In the genomic region with DNA sequence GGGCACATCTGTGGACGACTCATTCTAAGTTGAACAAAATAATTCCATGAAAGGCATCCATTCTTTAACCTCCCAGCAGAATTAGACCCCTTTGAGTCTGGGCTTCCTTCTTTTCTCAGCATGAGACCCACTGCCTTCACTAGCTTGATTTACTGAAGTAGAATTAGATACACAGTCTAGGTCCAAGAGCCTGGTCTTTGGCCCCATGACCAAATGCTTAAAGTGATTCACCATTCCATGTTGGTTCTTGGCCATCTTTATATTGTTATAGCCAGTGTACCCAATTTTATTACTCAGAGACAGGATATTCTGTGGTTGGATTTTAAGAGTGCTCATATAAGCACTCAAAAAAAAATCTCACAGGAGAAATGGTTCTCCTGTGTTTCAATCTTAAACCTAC, we compare ENCODE assay signal across 19 cellular contexts.
"Had no signal": no experiment of that assay in that cellular context is flagged by ENCODE, and none has a peak within 500 bp of the region (broad histone marks: within the 10 kb centered on the region; RNA-seq: fewer than 3 reads in every experiment).

No MANE protein-coding gene starts in this region.

- H3K4me3 ChIP-seq: ascending aorta, dorsolateral prefrontal cortex, gastrocnemius medialis, stomach, testis had no signal

- H3K4me1 ChIP-seq: ascending aorta, gastrocnemius medialis, parathyroid adenoma, stomach, testis had no signal

- H3K9ac ChIP-seq: parathyroid adenoma had no signal

- H3K27ac ChIP-seq: ascending aorta, dorsolateral prefrontal cortex, gastrocnemius medialis, neutrophil, parathyroid adenoma, stomach, testis, WERI-Rb-1 had no signal

- H3K36me3 ChIP-seq: ascending aorta, gastrocnemius medialis, neutrophil, stomach, WERI-Rb-1 had no signal

- ATAC-seq: activated T-cell treated with anti-CD3 and anti-CD28 coated beads, Interleukin-2, amount 50 U/mL, for 72 hours; gastrocnemius medialis; natural killer cell treated with Interleukin-12 subunit alpha and Interleukin-12 subunit beta and Interleukin-15 and Interleukin-18, amount 100 ng/mL, for 72 hours; sciatic nerve; stimulated activated effector memory CD8-positive, alpha-beta T cell treated with anti-CD3 and anti-CD28 coated beads, Interleukin-12 subunit alpha, Interleukin-12 subunit beta, amount 100 ng/mL, for 72 hours had no signal

- H3K79me2 ChIP-seq: parathyroid adenoma had no signal

- H3K9me3 ChIP-seq: ascending aorta, gastrocnemius medialis, neutrophil, testis had no signal

- DNase-seq: activated CD4-positive, alpha-beta T cell treated with anti-CD3 and anti-CD28 coated beads, Interleukin-2, amount 50 U/mL, for 4 hours; activated effector memory CD4-positive, alpha-beta T cell treated with anti-CD3 and anti-CD28 coated beads, Interleukin-2, amount 50 U/mL, for 16 hours; activated naive CD4-positive, alpha-beta T cell treated with anti-CD3 and anti-CD28 coated beads, Interleukin-2, amount 50 U/mL, for 16 hours; activated T-cell treated with anti-CD3 and anti-CD28 coated beads, Interleukin-2, amount 50 U/mL, for 72 hours; caudate nucleus; dorsolateral prefrontal cortex; gastrocnemius medialis; head of caudate nucleus; stimulated activated CD4-positive, alpha-beta T cell treated with anti-CD3 and anti-CD28 coated beads, Interleukin-4, amount 100 ng/mL, for 24 hours; stomach; T-helper 2 cell; testis; WERI-Rb-1 had no signal

- H3K27me3 ChIP-seq: ascending aorta, gastrocnemius medialis, neutrophil, stomach, testis had no signal

- H2AFZ ChIP-seq: parathyroid adenoma had no signal
